1 cellular context compared by ENCODE assay signal in genomic region chr2:239302808-239303557, GRCh38.
A peak's percentile ranks its signal among the peaks of the same experiment; 100 is the strongest.
TF ChIP-seq lines count a peak whose summit lies in the region.

No MANE protein-coding gene starts in this region.

TF ChIP-seq in GM12878, 131 proteins besides CTCF, POLR2A, EP300 and RAD21 (continued from another document):
- no peak for TF ChIP-seq TCF3 (IDR thresholded peaks at IDR 0.05; ENCODE audit: borderline replicate concordance, insufficient read depth, low read depth, low read length)
- TF ChIP-seq DPF2 (IDR thresholded peaks at IDR 0.05) = peak; percentile 77
- no peak for TF ChIP-seq RAD51 (IDR thresholded peaks at IDR 0.05)
- no peak for TF ChIP-seq ZBTB33 (IDR thresholded peaks at IDR 0.05)
- no peak for TF ChIP-seq TCF7 (IDR thresholded peaks at IDR 0.05; ENCODE audit: borderline replicate concordance)
- no peak for TF ChIP-seq MXI1 (IDR thresholded peaks at IDR 0.05; ENCODE audit: low read depth, low read length)
- peak; percentile 76 for TF ChIP-seq EED (IDR thresholded peaks at IDR 0.05; ENCODE audit: low read depth)
- TF ChIP-seq RELB (IDR thresholded peaks at IDR 0.05; ENCODE audit: low read depth) = peak; percentile 69; the same call in 1 of the 2 replicates
- no peak for TF ChIP-seq REST (IDR thresholded peaks at IDR 0.05; ENCODE audit: low read depth, low read length)
- TF ChIP-seq IRF4 (IDR thresholded peaks at IDR 0.05; ENCODE audit: low read depth, low read length) = 0 out of 2 replicates have a peak, but pooled peaks have one; percentile 29
- TF ChIP-seq MYC (IDR thresholded peaks at IDR 0.05; ENCODE audit: insufficient read depth, insufficient read length, insufficient replicate concordance, low read length, severe bottlenecking) = no peak
- TF ChIP-seq SREBF2 (IDR thresholded peaks at IDR 0.05; ENCODE audit: low read length) = no peak
- no peak for TF ChIP-seq NFIC (IDR thresholded peaks at IDR 0.05; ENCODE audit: low read depth, low read length)
- no peak for TF ChIP-seq USF2 (IDR thresholded peaks at IDR 0.05; ENCODE audit: borderline replicate concordance, low read depth, low read length)
- peak; percentile 29; the same call in 1 of the 2 replicates for TF ChIP-seq ZNF687 (IDR thresholded peaks at IDR 0.05)
- peak; percentile 39; the same call in 1 of the 2 replicates for TF ChIP-seq PAX5 (IDR thresholded peaks at IDR 0.05; ENCODE audit: borderline replicate concordance, low read depth, low read length)
- TF ChIP-seq ZSCAN29 (IDR thresholded peaks at IDR 0.05) = no peak
- no peak for TF ChIP-seq POU2F2 (IDR thresholded peaks at IDR 0.05; ENCODE audit: borderline replicate concordance, low read depth, low read length)
- TF ChIP-seq ZNF207 (IDR thresholded peaks at IDR 0.05; ENCODE audit: borderline replicate concordance) = no peak
- TF ChIP-seq IKZF2 (IDR thresholded peaks at IDR 0.05) = peak; percentile 86 to 87
- 0 out of 2 replicates have a peak, but pooled peaks have one; percentile 38 for TF ChIP-seq NBN (IDR thresholded peaks at IDR 0.05)
- TF ChIP-seq ESRRA (IDR thresholded peaks at IDR 0.05; ENCODE audit: low read length) = no peak
- no peak for TF ChIP-seq BMI1 (IDR thresholded peaks at IDR 0.05; ENCODE audit: borderline replicate concordance)
- TF ChIP-seq NR2F1 (conservative IDR thresholded peaks at IDR 0.05) = peak; percentile 46; the same call in 1 of the 2 replicates
- TF ChIP-seq PAX8 (IDR thresholded peaks at IDR 0.05) = no peak
- no peak for TF ChIP-seq IRF5 (IDR thresholded peaks at IDR 0.05; ENCODE audit: borderline replicate concordance)
- TF ChIP-seq GATAD2B (conservative IDR thresholded peaks at IDR 0.05; ENCODE audit: low read depth) = no peak
- TF ChIP-seq FOS (IDR thresholded peaks at IDR 0.05; ENCODE audit: borderline replicate concordance, extremely low read depth, insufficient read length) = no peak
- no peak for TF ChIP-seq NR2C2 (IDR thresholded peaks at IDR 0.05; ENCODE audit: borderline replicate concordance, control insufficient read depth, insufficient read length, low read depth)
- TF ChIP-seq WRNIP1 (IDR thresholded peaks at IDR 0.05; ENCODE audit: borderline replicate concordance, low read depth, low read length) = no peak
- no peak for TF ChIP-seq SRF (IDR thresholded peaks at IDR 0.05; ENCODE audit: low read depth in 2 of 2, low read length in 2 of 2)
- no peak for TF ChIP-seq TAF1 (IDR thresholded peaks at IDR 0.05; ENCODE audit: borderline replicate concordance, low read depth, low read length)
- peak in 1 of 2 experiments; percentile 46; a peak in 1 of 4 replicates for TF ChIP-seq BHLHE40 (IDR thresholded peaks at IDR 0.05; ENCODE audit: borderline replicate concordance in 1 of 2, low read depth in 2 of 2, low read length in 1 of 2)
- TF ChIP-seq IKZF1 (conservative IDR thresholded peaks at IDR 0.05) = peak; percentile 78
- TF ChIP-seq MLLT1 (IDR thresholded peaks at IDR 0.05) = peak; percentile 84
- TF ChIP-seq CHD1 (IDR thresholded peaks at IDR 0.05; ENCODE audit: low read depth, low read length) = no peak
TF ChIP-seq in GM12878: peak in this region for 15.
